8 cellular contexts compared by ENCODE assay signal in genomic region chr15:92809880-92810361, GRCh38.
DNase-seq lines count a peak whose midpoint lies in the region; ATAC-seq, FAIRE-seq and TF ChIP-seq lines count a peak whose summit lies in the region.

No MANE protein-coding gene starts in this region.

- H3K4me3 Mint-ChIP-seq in memory B cell = peak overlapping the region; percentile 86

- H3K4me3 ChIP-seq in ectodermal cell (ENCODE audit: insufficient read depth, low read depth, low read length) (peak overlapping the region; percentile 59), thoracic aorta (peak overlapping the region; percentile 77)

- H3K36me3 Mint-ChIP-seq in memory B cell = peaks cover 1% of the 10 kb centered on the region

- no peaks in the 10 kb centered on the region for H3K36me3 ChIP-seq in ectodermal cell (ENCODE audit: control insufficient read depth, insufficient read depth, low read length)
- H3K36me3 ChIP-seq in thoracic aorta = no peaks in the 10 kb centered on the region

- H3K27me3 ChIP-seq in ectodermal cell (ENCODE audit: control insufficient read depth, insufficient read depth, low read length, poor library complexity, severe bottlenecking) = no peaks in the 10 kb centered on the region
- no peaks in the 10 kb centered on the region for H3K27me3 ChIP-seq in thoracic aorta (replicated peaks; ENCODE audit: insufficient read depth)

- H3K4me1 ChIP-seq in ectodermal cell (ENCODE audit: control insufficient read depth, insufficient read depth, low read length) = peaks cover 20% of the 10 kb centered on the region
- H3K4me1 ChIP-seq in thoracic aorta (ENCODE audit: control insufficient read depth in 1 of 2, low read depth in 2 of 2) = peaks cover 19 to 48% of the 10 kb centered on the region in 2 donors

- no peak for FAIRE-seq in RCC 7860 (lab: Jason Lieb, UNC)

- H3K27me3 Mint-ChIP-seq in memory B cell = no peaks in the 10 kb centered on the region

- DNase-seq in DMS53 treated with DMSO at 0.1 percent for 48 hours (lab: John Stamatoyannopoulos, UW; ENCODE audit: unreplicated experiment) (peak; percentile 18), SW480 (ENCODE audit: low spot score) (peak; percentile 64), memory B cell (ENCODE audit: low spot score in 2 of 2) (peak; percentile 29 to 38), thoracic aorta (ENCODE audit: low spot score) (no peak), RCC 7860 (ENCODE audit: low spot score) (no peak)

- peaks cover 2% of the 10 kb centered on the region for H3K9me3 Mint-ChIP-seq in memory B cell

- no peaks in the 10 kb centered on the region for H3K9me3 ChIP-seq in ectodermal cell (ENCODE audit: control insufficient read depth, low read length)
- H3K9me3 ChIP-seq in thoracic aorta = no peaks in the 10 kb centered on the region

- 10% methylated on average over 11 to 12 of the region's 12 CpGs for WGBS in ectodermal cell, 2 experiments

- H3K27ac ChIP-seq in ectodermal cell (ENCODE audit: insufficient read depth, low read depth, low read length, poor library complexity, severe bottlenecking) = peak overlapping the region; percentile 100
- H3K27ac ChIP-seq in thoracic aorta = peak overlapping the region; percentile 94 to 95

- peak overlapping the region; percentile 96 for H3K27ac Mint-ChIP-seq in memory B cell

- peaks cover 14% of the 10 kb centered on the region for H3K4me1 Mint-ChIP-seq in memory B cell

- TF ChIP-seq CTCF in thoracic aorta (IDR thresholded peaks at IDR 0.05) = no peak

- ATAC-seq in HG03135 (IDR thresholded peaks at IDR 0.05; ENCODE audit: unreplicated experiment) (peak; percentile 5), memory B cell (ENCODE audit: low read depth) (no peak), thoracic aorta (ENCODE audit: insufficient number of reproducible peaks, low FRiP score, low read depth) (no peak), HG03432 (IDR thresholded peaks at IDR 0.05; ENCODE audit: unreplicated experiment) (no peak)

Comparison
In these comparisons a context has a peak if more than half of its experiments do, and no peak if none do; other contexts are left out.
1. DNase-seq: peak in DMS53 treated with DMSO at 0.1 percent for 48 hours (single experiment), SW480 (single experiment) and memory B cell (2 of 2); none in thoracic aorta (single experiment) and RCC 7860 (single experiment).